ENCODE assay signal across 1 cellular context in genomic region chr13:110540871-110541525, GRCh38.
TF ChIP-seq lines count a peak whose summit lies in the region.

No MANE protein-coding gene starts in this region.

TF ChIP-seq in WTC11, 78 proteins besides CTCF, POLR2A, EP300 and RAD21 (continued from another document):
- no peak for TF ChIP-seq ZNF532 (CRISPR knock-in tag; IDR thresholded peaks at IDR 0.05; ENCODE audit: borderline replicate concordance)
- TF ChIP-seq PRRX2 (CRISPR knock-in tag; IDR thresholded peaks at IDR 0.05): no peak
- no peak for TF ChIP-seq CREM (CRISPR knock-in tag; IDR thresholded peaks at IDR 0.05)
- TF ChIP-seq PREB (CRISPR knock-in tag; IDR thresholded peaks at IDR 0.05; ENCODE audit: borderline replicate concordance): no peak
- no peak for TF ChIP-seq E2F1 (CRISPR knock-in tag; IDR thresholded peaks at IDR 0.05)
- no peak for TF ChIP-seq IRF1 (CRISPR knock-in tag; IDR thresholded peaks at IDR 0.05)
- no peak for TF ChIP-seq RELA (CRISPR knock-in tag; IDR thresholded peaks at IDR 0.05; ENCODE audit: borderline replicate concordance)
- TF ChIP-seq GTF2I (CRISPR knock-in tag; conservative IDR thresholded peaks at IDR 0.05): no peak
- TF ChIP-seq ESRRA (CRISPR knock-in tag; IDR thresholded peaks at IDR 0.05; ENCODE audit: borderline replicate concordance): no peak
